ENCODE assay signal across 8 cellular contexts in the genomic region with DNA sequence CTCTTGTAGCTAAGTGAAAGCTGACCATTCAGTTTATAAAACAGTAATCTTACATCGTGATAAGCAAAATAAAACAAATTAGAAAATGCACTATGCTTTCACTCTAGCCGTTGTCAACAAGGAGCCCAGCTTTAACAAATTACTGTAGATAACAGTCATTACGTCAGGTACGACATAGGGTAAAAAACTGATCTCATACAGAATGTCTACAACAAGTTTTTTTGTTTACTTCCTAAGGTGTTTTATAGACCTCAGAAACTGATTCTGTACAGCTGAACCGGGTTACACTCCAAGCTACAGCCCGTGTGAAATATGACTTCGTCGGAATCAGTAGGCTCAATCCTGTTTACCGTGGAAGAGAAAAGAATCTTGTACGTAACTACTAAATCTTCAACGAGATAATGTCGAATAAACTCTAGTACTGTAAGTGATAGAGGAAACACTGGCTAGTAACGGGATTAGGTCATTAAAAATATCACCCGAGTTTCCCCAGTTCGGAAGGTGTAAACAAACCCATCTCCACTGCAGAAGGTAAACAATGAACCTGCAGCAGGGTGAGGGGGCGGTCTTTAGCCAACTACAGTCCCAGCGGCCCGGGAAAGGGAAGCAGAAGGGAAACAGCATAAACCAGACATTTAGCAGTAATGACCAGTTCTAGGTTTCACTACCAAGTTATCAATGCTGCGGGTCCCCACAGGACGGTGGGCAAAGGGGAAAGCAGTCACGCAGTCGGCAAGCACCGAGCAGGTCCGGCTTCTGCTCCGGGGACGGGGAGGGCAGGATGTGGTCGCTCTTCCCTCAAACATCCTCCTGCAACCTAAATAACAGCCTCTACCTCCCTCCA. TPM values are rescaled to one million over a fixed set of nuclear protein-coding genes. Genes with fewer than 3 reads are reported as not detected.
DNase-seq lines count a peak whose midpoint lies in the region; ATAC-seq, FAIRE-seq and TF ChIP-seq lines count a peak whose summit lies in the region.

No MANE protein-coding gene starts in this region.

- H3K9ac ChIP-seq in IMR-90 (ENCODE audit: low read depth, low read length) (peak overlapping the region; percentile 92), adipocyte (ENCODE audit: low read length) (peak overlapping the region; percentile 99)

- peak overlapping the region; percentile 27 for H2BK120ac ChIP-seq in IMR-90 (ENCODE audit: low read depth, low read length)

- peak overlapping the region; percentile 68; the same call in 1 of the 2 replicates for H3K23ac ChIP-seq in IMR-90 (ENCODE audit: low read depth, low read length)

- H3K36me3 ChIP-seq in IMR-90 (ENCODE audit: control insufficient read depth, insufficient read depth, low read length), result 0 out of 2 replicates have a peak, but pooled peaks cover 1% of the 10 kb centered on the region
- H3K36me3 ChIP-seq in adipocyte (ENCODE audit: control insufficient read depth, insufficient read depth, low read length, severe bottlenecking), result peaks cover 8% of the 10 kb centered on the region
- peaks cover 6% of the 10 kb centered on the region for H3K36me3 ChIP-seq in left ventricle myocardium inferior

- no peak for FAIRE-seq in urothelium cell line (lab: Jason Lieb, UNC)

- peak overlapping the region; percentile 83 for H2AK9ac ChIP-seq in IMR-90 (replicated peaks; ENCODE audit: low read depth, low read length, poor library complexity)

- peak overlapping the region; percentile 71 for H3K56ac ChIP-seq in IMR-90 (ENCODE audit: extremely low read depth, insufficient read depth, low read length)

- no peaks in the 10 kb centered on the region for H3K4me1 ChIP-seq in IMR-90 (ENCODE audit: control insufficient read depth, insufficient read depth, low read length)
- H3K4me1 ChIP-seq in adipocyte (ENCODE audit: control insufficient read depth, insufficient read depth, low read length), result peaks cover 27% of the 10 kb centered on the region
- peaks cover 76% of the 10 kb centered on the region for H3K4me1 ChIP-seq in left ventricle myocardium inferior

- H3K27me3 ChIP-seq in IMR-90 (ENCODE audit: control insufficient read depth, insufficient read depth, low read length), result no peaks in the 10 kb centered on the region
- H3K27me3 ChIP-seq in adipocyte (replicated peaks; ENCODE audit: control insufficient read depth, insufficient read depth, low read length), result no peaks in the 10 kb centered on the region
- no peaks in the 10 kb centered on the region for H3K27me3 ChIP-seq in left ventricle myocardium inferior (ENCODE audit: low read depth)

- H3K4me3 ChIP-seq in IMR-90 (ENCODE audit: insufficient read depth, low read depth, low read length) (peak overlapping the region; percentile 97), adipocyte (ENCODE audit: low read length) (peak overlapping the region; percentile 99), left ventricle myocardium inferior (peak overlapping the region; percentile 91)

- H4K8ac ChIP-seq in IMR-90 (ENCODE audit: low read depth in 2 of 2, low read length in 2 of 2), result peak overlapping the region in 1 of 2 experiments; percentile 35; a peak in 2 of 4 replicates

- H2AFZ ChIP-seq in IMR-90 (replicated peaks; ENCODE audit: low read length, poor library complexity), result peak overlapping the region; percentile 95

- peak overlapping the region; percentile 88 for H3K4me2 ChIP-seq in IMR-90 (ENCODE audit: low read depth, low read length)

- peak overlapping the region; percentile 73 for H2BK5ac ChIP-seq in IMR-90 (ENCODE audit: low read depth, low read length, poor library complexity, severe bottlenecking)

- H3K4ac ChIP-seq in IMR-90 (ENCODE audit: low read depth, low read length), result peak overlapping the region; percentile 51

- intact Hi-C loops in IMR-90 (cut with micrococcal nuclease), result loop anchor here (10.0 kb wide), 1 partner anchor 228 kb away; a partner anchor contains a TSS
- intact Hi-C loops in left ventricle myocardium inferior (cut with micrococcal nuclease), result no loop called here
- intact Hi-C loops in posterior vena cava (cut with DNase I), result loop anchor here (5.0 to 10.0 kb wide), 2 partner anchors 56 to 58 kb away; no protein-coding TSS in a partner anchor

- peaks cover 10 to 25% of the 10 kb centered on the region in 2 experiments for H3K79me1 ChIP-seq in IMR-90 (ENCODE audit: low read depth in 1 of 2, low read length in 2 of 2)

- POLR2A ChIA-PET in IMR-90 (lab: Charles Lee; ENCODE audit: unreplicated experiment), result no interaction called here

- no peaks in the 10 kb centered on the region for H3K9me3 ChIP-seq in IMR-90 (ENCODE audit: control insufficient read depth, insufficient read depth, low read length)
- no peaks in the 10 kb centered on the region for H3K9me3 ChIP-seq in adipocyte (ENCODE audit: control insufficient read depth, low read length)
- H3K9me3 ChIP-seq in left ventricle myocardium inferior (replicated peaks), result no peaks in the 10 kb centered on the region

- H3K9me1 ChIP-seq in IMR-90 (ENCODE audit: insufficient read depth, low read length), result no peaks in the 10 kb centered on the region

- peak overlapping the region; percentile 17 for H3K14ac ChIP-seq in IMR-90 (replicated peaks; ENCODE audit: low read depth, low read length)

- TF ChIP-seq POLR2A in IMR-90 (IDR thresholded peaks at IDR 0.05; ENCODE audit: low read depth, low read length), result no peak

- no peak for TF ChIP-seq CTCF in IMR-90 (conservative IDR thresholded peaks at IDR 0.05; ENCODE audit: low read depth, low read length)
- no peak for TF ChIP-seq CTCF in left ventricle myocardium inferior (IDR thresholded peaks at IDR 0.05; ENCODE audit: borderline replicate concordance)

- H2BK15ac ChIP-seq in IMR-90 (ENCODE audit: low read depth, low read length), result peak overlapping the region; percentile 7; the same call in 1 of the 3 replicates

- no peak for TF ChIP-seq RAD21 in IMR-90 (IDR thresholded peaks at IDR 0.05; ENCODE audit: low read length)

- peak overlapping the region; percentile 41; the same call in 1 of the 2 replicates for H2AK5ac ChIP-seq in IMR-90 (ENCODE audit: low read depth, low read length)

- no peak overlapping the region for H2BK20ac ChIP-seq in IMR-90 (ENCODE audit: low read depth, low read length)

- peak overlapping the region; percentile 35 for H4K5ac ChIP-seq in IMR-90 (ENCODE audit: low read depth, low read length)

- dilution Hi-C loops in IMR-90 (cut with HindIII; ENCODE audit: low sequenced_read_pairs, unreplicated experiment), result no loop called here

- CTCF ChIA-PET in IMR-90 (lab: Yijun Ruan, JAX), result interaction anchor here (0.9 kb wide), 1 partner anchor 11 kb away, joined by 7 read pairs; no protein-coding TSS in a partner anchor

- 2% methylated on average over 9 of the region's 27 CpGs; no CpG with 5 or more reads in 1 of the 2 experiments for WGBS in IMR-90 (ENCODE audit: extremely low coverage in 2 of 2, insufficient read length in 1 of 2), 2 experiments

- DNase-seq in EH (ENCODE audit: low read depth) (peak; percentile 66), IMR-90 (peak; percentile 45), SK-MEL-5 (ENCODE audit: low read depth, low spot score) (peak; percentile 50), adipocyte (ENCODE audit: low read depth) (peak; percentile 66), left ventricle myocardium inferior (peak; percentile 33), posterior vena cava (ENCODE audit: low spot score) (peak; percentile 81), urothelium cell line (ENCODE audit: low spot score) (peak; percentile 37)

- BruUV-seq in IMR-90 (replicated peaks; lab: Mats Ljungman, UMichigan), result TSS peak; percentile 33

- peak overlapping the region; percentile 96 for H3K27ac ChIP-seq in IMR-90 (ENCODE audit: insufficient read depth, low read length)
- H3K27ac ChIP-seq in left ventricle myocardium inferior (replicated peaks), result peak overlapping the region; percentile 99

- H4K20me1 ChIP-seq in IMR-90 (ENCODE audit: insufficient read depth, low read length), result peaks cover 27% of the 10 kb centered on the region; the same call in 1 of the 2 replicates

- ATAC-seq in GM21576 (IDR thresholded peaks at IDR 0.05; ENCODE audit: unreplicated experiment) (peak; percentile 39), IMR-90 (ENCODE audit: low read depth) (peak; percentile 16)

- peak overlapping the region; percentile 75 for H3K18ac ChIP-seq in IMR-90 (ENCODE audit: low read depth, low read length)

- in situ Hi-C loops in IMR-90 (cut with MboI; ENCODE audit: low sequenced_read_pairs) (no loop called here), SK-MEL-5 (cut with HindIII; ENCODE audit: low pct_unique_long_range_greater_than_20kb, low sequenced_read_pairs) (no loop called here)

- H4K91ac ChIP-seq in IMR-90 (ENCODE audit: insufficient read depth, low read depth, low read length), result 0 out of 2 replicates have a peak overlapping the region, but pooled peaks have one; percentile 2

TF ChIP-seq in IMR-90, 13 proteins besides CTCF, POLR2A, EP300 and RAD21 (continues in another document):
- TF ChIP-seq RCOR1 (IDR thresholded peaks at IDR 0.05; ENCODE audit: insufficient replicate concordance, low read length), result no peak
- TF ChIP-seq, protein P1, sequence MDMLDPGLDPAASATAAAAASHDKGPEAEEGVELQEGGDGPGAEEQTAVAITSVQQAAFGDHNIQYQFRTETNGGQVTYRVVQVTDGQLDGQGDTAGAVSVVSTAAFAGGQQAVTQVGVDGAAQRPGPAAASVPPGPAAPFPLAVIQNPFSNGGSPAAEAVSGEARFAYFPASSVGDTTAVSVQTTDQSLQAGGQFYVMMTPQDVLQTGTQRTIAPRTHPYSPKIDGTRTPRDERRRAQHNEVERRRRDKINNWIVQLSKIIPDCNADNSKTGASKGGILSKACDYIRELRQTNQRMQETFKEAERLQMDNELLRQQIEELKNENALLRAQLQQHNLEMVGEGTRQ (IDR thresholded peaks at IDR 0.05; ENCODE audit: low read depth, low read length), result no peak
- TF ChIP-seq NFE2L2 (IDR thresholded peaks at IDR 0.05; ENCODE audit: low read depth, low read length), result no peak
- TF ChIP-seq CEBPB (IDR thresholded peaks at IDR 0.05; ENCODE audit: low read depth, low read length), result no peak
- TF ChIP-seq FOS (IDR thresholded peaks at IDR 0.05; ENCODE audit: low read depth, low read length), result no peak
- TF ChIP-seq SMC3 (IDR thresholded peaks at IDR 0.05; ENCODE audit: low read depth, low read length), result no peak
- TF ChIP-seq RFX5 (IDR thresholded peaks at IDR 0.05; ENCODE audit: low read depth, low read length), result no peak
- no peak for TF ChIP-seq BHLHE40 (IDR thresholded peaks at IDR 0.05; ENCODE audit: low read depth, low read length)
- no peak for TF ChIP-seq MXI1 (IDR thresholded peaks at IDR 0.05; ENCODE audit: borderline replicate concordance, low read depth, low read length)

RNA-seq across cellular contexts. Expression of a gene that starts 1.1 kb away (rescaled TPM):
- 35.7 and 45.0 TPM in 2 replicates for total RNA-seq in IMR-90 (2012; rRNA removed)
- 2.8 and 4.1 TPM in 2 replicates for polyA plus RNA-seq in IMR-90 (2012; rRNA removed)
- polyA plus RNA-seq in IMR-90 (2012; cell fraction: cytosol; rRNA removed), result 0.29 and 0.67 TPM in 2 replicates
- 1.7 and 19.0 TPM in 2 replicates for polyA plus RNA-seq in IMR-90 (2012; cell fraction: nucleus; rRNA removed; ENCODE audit: low replicate concordance)
- total RNA-seq in SK-MEL-5 (2014; rRNA removed; shearing (Covaris generic)), result 32.7 and 39.4 TPM in 2 replicates
- 7.4 and 11.9 TPM in 2 replicates for polyA plus RNA-seq in SK-MEL-5 (2015; cell fraction: cytosol; rRNA removed)
- 65.9 and 73.0 TPM in 2 replicates for polyA plus RNA-seq in SK-MEL-5 (2015; cell fraction: nucleus; rRNA removed)
- total RNA-seq in left ventricle myocardium inferior, result 35.0 TPM
- 10 to 100 TPM; 37.0 to 50.1 TPM for total RNA-seq in posterior vena cava

Comparison
In these comparisons a context has a peak if more than half of its experiments do, and no peak if none do; other contexts are left out.
1. Peak in every context shown above with its lines: DNase-seq, ATAC-seq, H3K4me3 ChIP-seq and H3K27ac ChIP-seq.